Comparison of ENCODE assay signal across 1 cellular context in genomic region chr13:54387607-54388006, GRCh38.
TF ChIP-seq lines count a peak whose summit lies in the region.

No MANE protein-coding gene starts in this region.

TF ChIP-seq in H1, 55 proteins besides CTCF, POLR2A, EP300 and RAD21 (continued from another document):
- TF ChIP-seq USF2 (IDR thresholded peaks at IDR 0.05; ENCODE audit: low read length) (no peak), CHD7 (IDR thresholded peaks at IDR 0.05; ENCODE audit: insufficient replicate concordance, low read length) (peak; percentile 89), BRCA1 (IDR thresholded peaks at IDR 0.05; ENCODE audit: low read depth, low read length) (no peak), KDM4A (IDR thresholded peaks at IDR 0.05; ENCODE audit: low read depth, low read length, severe bottlenecking) (no peak), TBP (IDR thresholded peaks at IDR 0.05; ENCODE audit: low read depth, low read length) (no peak), TCF12 (IDR thresholded peaks at IDR 0.05; ENCODE audit: low read depth, low read length) (0 out of 2 replicates have a peak, but pooled peaks have one; percentile 60), KDM1A (IDR thresholded peaks at IDR 0.05; ENCODE audit: borderline replicate concordance, low read length) (no peak), BCL11A (IDR thresholded peaks at IDR 0.05; ENCODE audit: low read depth in 2 of 2, low read length in 2 of 2) (no peak), GABPA (IDR thresholded peaks at IDR 0.05; ENCODE audit: borderline replicate concordance, insufficient read depth, low read length) (no peak), RBBP5 (IDR thresholded peaks at IDR 0.05; ENCODE audit: borderline replicate concordance, low read depth, low read length) (no peak), GTF2F1 (IDR thresholded peaks at IDR 0.05; ENCODE audit: borderline replicate concordance, low read depth, low read length) (no peak), SP4 (IDR thresholded peaks at IDR 0.05; ENCODE audit: low read length) (no peak), RXRA (IDR thresholded peaks at IDR 0.05; ENCODE audit: insufficient read depth, low read depth, low read length) (no peak), NANOG (IDR thresholded peaks at IDR 0.05; ENCODE audit: insufficient read depth, low read depth, low read length, poor library complexity, severe bottlenecking) (peak; percentile 64), SIRT6 (IDR thresholded peaks at IDR 0.05; ENCODE audit: low read length) (no peak), ASH2L (IDR thresholded peaks at IDR 0.05; ENCODE audit: low read length) (no peak), ATF2 (IDR thresholded peaks at IDR 0.05; ENCODE audit: low read length) (no peak), SAP30 (IDR thresholded peaks at IDR 0.05; ENCODE audit: insufficient read depth, insufficient replicate concordance, low read length) (no peak), HDAC6 (IDR thresholded peaks at IDR 0.05; ENCODE audit: low read depth, low read length) (no peak)
TF ChIP-seq in H1: peak in this region for 5.
